Comparison of ENCODE assay signal across 16 cellular contexts in the genomic region with DNA sequence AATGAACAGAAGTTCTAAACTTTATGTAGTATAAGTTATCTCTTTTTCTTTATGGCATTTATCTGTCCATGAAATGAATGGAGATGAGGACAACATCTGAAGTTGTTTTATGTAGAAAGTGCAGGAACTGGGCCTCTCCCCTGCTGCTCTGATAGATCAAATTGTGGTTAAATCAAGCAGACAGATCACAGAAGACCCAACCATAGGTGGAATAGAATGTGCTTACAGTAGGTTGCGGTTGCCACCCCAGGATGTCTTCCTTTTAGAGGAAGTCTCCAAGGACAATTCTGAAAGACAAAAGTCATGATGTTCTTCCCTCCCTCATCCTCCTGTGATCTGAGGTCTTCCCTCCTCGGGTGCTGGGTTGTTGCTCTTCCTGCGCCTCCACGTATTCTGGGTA. TPM values are rescaled to one million over a fixed set of nuclear protein-coding genes. Genes with fewer than 3 reads are reported as not detected.
A peak's percentile ranks its signal among the peaks of the same experiment; 100 is the strongest.
DNase-seq lines count a peak whose midpoint lies in the region; ATAC-seq and TF ChIP-seq lines count a peak whose summit lies in the region.
"Had no signal": no experiment of that assay in that cellular context is flagged by ENCODE, and none has a peak within 500 bp of the region (broad histone marks: within the 10 kb centered on the region; RNA-seq: fewer than 3 reads in every experiment).

No MANE protein-coding gene starts in this region.

- 77 to 89% (median 81%) methylated on average over 4 of the region's 4 CpGs for WGBS in spleen, 5 donors

- peak; percentile 99 for ATAC-seq in DND-41 (ENCODE audit: insufficient read depth, low read depth)
- ATAC-seq in stimulated activated naive CD8-positive, alpha-beta T cell treated with anti-CD3 and anti-CD28 coated beads, Interleukin-15, amount 100 ng/mL, for 72 hours = no peak
- ATAC-seq: K562 had no signal

- no peaks in the 10 kb centered on the region for H3K36me3 ChIP-seq in DND-41 (ENCODE audit: insufficient read depth, low read length)
- H3K36me3 ChIP-seq in spleen = no peaks in the 10 kb centered on the region
- H3K36me3 ChIP-seq: HAP-1 had no signal

- TF ChIP-seq CTCF in DND-41 (IDR thresholded peaks at IDR 0.05; ENCODE audit: borderline replicate concordance, extremely low read depth, low read length, poor library complexity, severe bottlenecking) (no peak), astrocyte of the spinal cord (IDR thresholded peaks at IDR 0.05; ENCODE audit: low read depth, low read length) (no peak), spleen (IDR thresholded peaks at IDR 0.05 in 8 of 11, conservative IDR thresholded peaks at IDR 0.05 in 3 of 11) (no peak)

- peaks cover 21% of the 10 kb centered on the region for H3K4me1 ChIP-seq in DND-41 (ENCODE audit: insufficient read depth, low read length)
- no peaks in the 10 kb centered on the region for H3K4me1 ChIP-seq in spleen
- H3K4me1 ChIP-seq: HAP-1 had no signal

- H3K27me3 Mint-ChIP-seq in activated naive CD4-positive, alpha-beta T cell treated with anti-CD3 and anti-CD28 coated beads, Interleukin-2, amount 50 U/mL, for 24 hours = no peaks in the 10 kb centered on the region
- no peaks in the 10 kb centered on the region for H3K27me3 Mint-ChIP-seq in stimulated activated naive CD8-positive, alpha-beta T cell treated with anti-CD3 and anti-CD28 coated beads, Interleukin-15, amount 100 ng/mL, for 72 hours

- H3K9me3 ChIP-seq in DND-41 (ENCODE audit: insufficient read depth, low read length, severe bottlenecking) (no peaks in the 10 kb centered on the region), spleen (no peaks in the 10 kb centered on the region)
- H3K9me3 ChIP-seq: HAP-1 had no signal

- intact Hi-C loops in spleen (cut with DNase I; ENCODE audit: low total_unique reads) = no loop called here

- no peak overlapping the region for H3K4me3 Mint-ChIP-seq in activated naive CD4-positive, alpha-beta T cell treated with anti-CD3 and anti-CD28 coated beads, Interleukin-2, amount 50 U/mL, for 24 hours
- peak overlapping the region; percentile 18 to 42 for H3K4me3 Mint-ChIP-seq in stimulated activated naive CD8-positive, alpha-beta T cell treated with anti-CD3 and anti-CD28 coated beads, Interleukin-15, amount 100 ng/mL, for 72 hours

- in situ Hi-C loops in astrocyte of the spinal cord (cut with HindIII; ENCODE audit: low sequenced_read_pairs) = no loop called here

- no peaks in the 10 kb centered on the region for H3K79me2 ChIP-seq in DND-41 (ENCODE audit: insufficient read depth, low read length)

- TF ChIP-seq POLR2A in spleen (IDR thresholded peaks at IDR 0.05) = no peak

- H3K27me3 ChIP-seq in DND-41 (ENCODE audit: insufficient read depth, low read length, poor library complexity) = no peaks in the 10 kb centered on the region
- H3K27me3 ChIP-seq in spleen (replicated peaks in 1 of 7) = no peaks in the 10 kb centered on the region

- H3K4me3 ChIP-seq in DND-41 (ENCODE audit: low read depth in 1 of 2, low read length in 2 of 2) = no peak overlapping the region
- H3K4me3 ChIP-seq in astrocyte of the spinal cord (ENCODE audit: low read depth, low read length) = no peak overlapping the region
- H3K4me3 ChIP-seq in spleen = no peak overlapping the region
- H3K4me3 ChIP-seq: HAP-1, K562 had no signal

- no peak overlapping the region for H3K9ac ChIP-seq in DND-41 (ENCODE audit: low read depth, low read length)

- H3K27ac ChIP-seq in DND-41 (ENCODE audit: low read length) (no peak overlapping the region), spleen (no peak overlapping the region)

- no peak overlapping the region for H2AFZ ChIP-seq in DND-41 (ENCODE audit: low read depth, low read length)

- peaks cover 82% of the 10 kb centered on the region for H3K4me1 Mint-ChIP-seq in activated naive CD4-positive, alpha-beta T cell treated with anti-CD3 and anti-CD28 coated beads, Interleukin-2, amount 50 U/mL, for 24 hours
- peaks cover 74% of the 10 kb centered on the region for H3K4me1 Mint-ChIP-seq in stimulated activated naive CD8-positive, alpha-beta T cell treated with anti-CD3 and anti-CD28 coated beads, Interleukin-15, amount 100 ng/mL, for 72 hours

- peak overlapping the region; percentile 64 for H3K27ac Mint-ChIP-seq in activated naive CD4-positive, alpha-beta T cell treated with anti-CD3 and anti-CD28 coated beads, Interleukin-2, amount 50 U/mL, for 24 hours
- H3K27ac Mint-ChIP-seq in stimulated activated naive CD8-positive, alpha-beta T cell treated with anti-CD3 and anti-CD28 coated beads, Interleukin-15, amount 100 ng/mL, for 72 hours = no peak overlapping the region

- no peaks in the 10 kb centered on the region for H4K20me1 ChIP-seq in DND-41 (ENCODE audit: insufficient read depth, low read length)

- peaks cover 10% of the 10 kb centered on the region for H3K36me3 Mint-ChIP-seq in activated naive CD4-positive, alpha-beta T cell treated with anti-CD3 and anti-CD28 coated beads, Interleukin-2, amount 50 U/mL, for 24 hours

- DNase-seq in activated naive CD4-positive, alpha-beta T cell (lab: John Stamatoyannopoulos, UW) = no peak
- DNase-seq in DND-41 = peak; percentile 67
- DNase-seq in astrocyte of the spinal cord (ENCODE audit: low read depth, low spot score) = peak; percentile 39
- DNase-seq in stimulated activated naive CD8-positive, alpha-beta T cell treated with anti-CD3 and anti-CD28 coated beads, Interleukin-15, amount 100 ng/mL, for 72 hours = no peak
- DNase-seq in AG08396 (ENCODE audit: low spot score) = no peak
- DNase-seq in spleen = no peak
- DNase-seq: ACHN, DMS79 treated with DMSO at 0.1 percent for 48 hours, NCI-H1930, NCI-H2171, NCI-H748 treated with DMSO at 0.1 percent for 48 hours, RPMI8226, SIG-M5 had no signal

- H3K4me2 ChIP-seq in DND-41 (ENCODE audit: insufficient read depth, low read length) = peak overlapping the region; percentile 9; the same call in 1 of the 2 replicates

- no peaks in the 10 kb centered on the region for H3K9me3 Mint-ChIP-seq in activated naive CD4-positive, alpha-beta T cell treated with anti-CD3 and anti-CD28 coated beads, Interleukin-2, amount 50 U/mL, for 24 hours
- no peaks in the 10 kb centered on the region for H3K9me3 Mint-ChIP-seq in stimulated activated naive CD8-positive, alpha-beta T cell treated with anti-CD3 and anti-CD28 coated beads, Interleukin-15, amount 100 ng/mL, for 72 hours

RNA-seq across cellular contexts. Expression of a gene that starts 12.9 kb away (rescaled TPM):
- 10 to 100 TPM in 3 of 7 donors, 1 to 10 TPM in 4; 7.2 to 13.9 (median 9.2) TPM for total RNA-seq in spleen
- polyA plus RNA-seq in spleen = 1 to 10 TPM in 2 of 3 donors, under 1 TPM in 1; 0.74 to 1.6 (median 1.1) TPM

Comparison
In these comparisons a context has a peak if more than half of its experiments do, and no peak if none do; other contexts are left out.
1. DNase-seq: peak in DND-41 (single experiment) and astrocyte of the spinal cord (single experiment); none in activated naive CD4-positive, alpha-beta T cell (0 of 4), stimulated activated naive CD8-positive, alpha-beta T cell treated with anti-CD3 and anti-CD28 coated beads, Interleukin-15, amount 100 ng/mL, for 72 hours (0 of 2), AG08396 (single experiment) and spleen (single experiment).